ENCODE assay signal across 8 cellular contexts in genomic region chr3:55487376-55488241, GRCh38. TPM values are rescaled to one million over a fixed set of nuclear protein-coding genes. Genes with fewer than 3 reads are reported as not detected.
DNase-seq lines count a peak whose midpoint lies in the region; ATAC-seq and TF ChIP-seq lines count a peak whose summit lies in the region.

No MANE protein-coding gene starts in this region.

- intact Hi-C loops in PC-3 (cut with micrococcal nuclease) = loop anchor here (2.0 to 5.0 kb wide), 3 partner anchors 157 to 763 kb away; no protein-coding TSS in a partner anchor

- peaks cover 30% of the 10 kb centered on the region for H3K79me2 ChIP-seq in PC-3 (ENCODE audit: low read length)

- H3K9me3 ChIP-seq in PC-3 (ENCODE audit: low read length) (no peaks in the 10 kb centered on the region), ectodermal cell (ENCODE audit: control insufficient read depth, low read length) (no peaks in the 10 kb centered on the region)

- TF ChIP-seq CTCF in PC-3 (conservative IDR thresholded peaks at IDR 0.05; ENCODE audit: low read depth, low read length) = no peak

- DNase-seq in NOMO-1 treated with dmso at 0.1 percent for 144 hours (lab: John Stamatoyannopoulos, UW; ENCODE audit: unreplicated experiment) = peak; percentile 22
- no peak for DNase-seq in NOMO-1 (lab: John Stamatoyannopoulos, UW; ENCODE audit: unreplicated experiment in 2 of 2)
- DNase-seq in PC-3 = peak; percentile 55
- peak; percentile 24 for DNase-seq in middle frontal gyrus (ENCODE audit: extremely low spot score, low spot score)
- DNase-seq in SIG-M5 treated with dmso at 0.1 percent for 504 hours (lab: John Stamatoyannopoulos, UW; ENCODE audit: unreplicated experiment) = no peak
- no peak for DNase-seq in mucosa of gallbladder (ENCODE audit: low spot score)

- peak overlapping the region; percentile 73 for H3K9ac ChIP-seq in PC-3 (ENCODE audit: low read length)

- H2AFZ ChIP-seq in PC-3 (ENCODE audit: low read length) = peak overlapping the region; percentile 92

- no peaks in the 10 kb centered on the region for H3K9me2 ChIP-seq in PC-3 (replicated peaks; ENCODE audit: low read length)

- ATAC-seq in PC-3 (peak; percentile 6), GM18511 (IDR thresholded peaks at IDR 0.05; ENCODE audit: unreplicated experiment) (no peak)

- peak overlapping the region; percentile 93 for H3K4me2 ChIP-seq in PC-3 (ENCODE audit: low read length)

- H3K4me1 ChIP-seq in PC-3 (ENCODE audit: insufficient read depth, low read length) (peaks cover 45% of the 10 kb centered on the region), ectodermal cell (ENCODE audit: control insufficient read depth, insufficient read depth, low read length) (peaks cover 23% of the 10 kb centered on the region)

- H3K4me3 ChIP-seq in PC-3 (ENCODE audit: low read length) (peak overlapping the region; percentile 90), ectodermal cell (ENCODE audit: insufficient read depth, low read depth, low read length) (peak overlapping the region; percentile 77)

- CTCF ChIA-PET in PC-3 (lab: Charles Lee) = interaction anchor here (0.7 to 0.9 kb wide), 2 partner anchors 24 to 42 kb away, joined by 3 to 6 read pairs; no protein-coding TSS in a partner anchor

- H3K36me3 ChIP-seq in PC-3 (ENCODE audit: low read depth, low read length) (no peaks in the 10 kb centered on the region), ectodermal cell (ENCODE audit: control insufficient read depth, insufficient read depth, low read length) (no peaks in the 10 kb centered on the region)

- WGBS in ectodermal cell, 2 experiments = 0% methylated on average over 70 to 71 of the region's 71 CpGs

- no TSS peak for BruUV-seq in PC-3 (replicated peaks; lab: Mats Ljungman, UMichigan)

- H4K20me1 ChIP-seq in PC-3 (ENCODE audit: low read length) = no peaks in the 10 kb centered on the region

- H3K27me3 ChIP-seq in PC-3 (ENCODE audit: low read length) = no peaks in the 10 kb centered on the region
- peaks cover 83% of the 10 kb centered on the region for H3K27me3 ChIP-seq in ectodermal cell (ENCODE audit: control insufficient read depth, insufficient read depth, low read length, poor library complexity, severe bottlenecking)

- H3F3A ChIP-seq in PC-3 (ENCODE audit: low read length, unreplicated experiment) = peaks cover 4% of the 10 kb centered on the region

- H3K27ac ChIP-seq in PC-3 (ENCODE audit: low read length) (peak overlapping the region; percentile 84), ectodermal cell (ENCODE audit: insufficient read depth, low read depth, low read length, poor library complexity, severe bottlenecking) (no peak overlapping the region)

- POLR2A ChIA-PET in PC-3 (lab: Charles Lee; ENCODE audit: unreplicated experiment) = interaction anchor here (0.7 kb wide), 1 partner anchor 308 kb away, joined by 3 read pairs; no protein-coding TSS in a partner anchor

RNA-seq across cellular contexts. Expression of gene WNT5A, which starts 0.5 kb away (rescaled TPM):
- 21.8 and 28.5 TPM in 2 replicates for total RNA-seq in PC-3 (2014; rRNA removed)
- 6.1 TPM for polyA plus RNA-seq in ectodermal cell (2013, experiment 1 of 4)
- 4.3 TPM for polyA plus RNA-seq in ectodermal cell (2013, experiment 2 of 4)
- 6.2 TPM for polyA plus RNA-seq in ectodermal cell (2013, experiment 3 of 4)
- 5.2 TPM for polyA plus RNA-seq in ectodermal cell (2013, experiment 4 of 4)
- total RNA-seq in mucosa of gallbladder = 13.7 TPM

Comparison
In these comparisons a context has a peak if more than half of its experiments do, and no peak if none do; other contexts are left out.
1. DNase-seq: peak in NOMO-1 treated with dmso at 0.1 percent for 144 hours (single experiment), PC-3 (single experiment) and middle frontal gyrus (single experiment); none in NOMO-1 (0 of 2), SIG-M5 treated with dmso at 0.1 percent for 504 hours (single experiment) and mucosa of gallbladder (single experiment).